In the genomic region with DNA sequence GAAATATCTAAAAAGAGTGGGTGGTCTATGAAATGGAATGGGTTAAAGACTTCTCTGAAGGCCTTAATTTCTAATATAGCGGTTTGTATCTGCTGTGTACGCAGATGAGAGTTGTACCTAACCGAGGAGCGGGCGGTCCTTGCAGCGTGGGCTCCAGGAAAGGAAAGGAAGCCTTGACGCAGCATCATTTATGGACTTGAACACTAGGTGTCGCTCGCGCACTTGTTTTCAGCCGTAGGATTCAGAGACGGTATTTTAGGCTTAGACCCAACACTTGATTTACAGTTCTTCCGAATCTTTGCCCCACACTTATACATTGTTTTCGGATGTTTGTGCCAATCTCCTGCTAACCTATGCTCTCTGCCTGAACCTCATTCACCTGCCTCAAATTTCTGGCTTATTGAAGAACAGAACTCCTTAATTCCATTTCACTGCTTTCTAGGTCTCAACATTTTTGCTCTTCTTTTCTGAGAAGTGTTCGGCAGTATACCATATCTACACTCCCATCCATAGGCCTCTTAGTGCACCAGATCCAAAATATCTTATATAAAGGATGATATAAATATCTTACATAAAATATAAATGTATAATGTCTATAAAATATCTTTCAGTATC, we compare ENCODE assay signal across 8 cellular contexts. TPM values are rescaled to one million over a fixed set of nuclear protein-coding genes. Genes with fewer than 3 reads are reported as not detected.
DNase-seq lines count a peak whose midpoint lies in the region; ATAC-seq, FAIRE-seq and TF ChIP-seq lines count a peak whose summit lies in the region.

No MANE protein-coding gene starts in this region.

- no peak overlapping the region for H3K27ac ChIP-seq in HL-60 (replicated peaks)

- peak; percentile 86 for ATAC-seq in GM21360 (IDR thresholded peaks at IDR 0.05; ENCODE audit: unreplicated experiment)

- BruUV-seq in Calu3 (replicated peaks; lab: Mats Ljungman, UMichigan) = no TSS peak

- H3K27me3 Mint-ChIP-seq in Calu3 (ENCODE audit: unreplicated experiment) = no peaks in the 10 kb centered on the region

- intact Hi-C loops in Calu3 (cut with micrococcal nuclease; ENCODE audit: unreplicated experiment) = loop anchor here (1.0 kb wide), 1 partner anchor 121 kb away; no protein-coding TSS in a partner anchor

- peaks cover 6% of the 10 kb centered on the region for H3K4me1 Mint-ChIP-seq in Calu3 (ENCODE audit: low read depth, unreplicated experiment)

- H3K27ac Mint-ChIP-seq in Calu3 (ENCODE audit: unreplicated experiment) = no peak overlapping the region

- no peaks in the 10 kb centered on the region for H3K36me3 Mint-ChIP-seq in Calu3 (ENCODE audit: insufficient read depth, unreplicated experiment)

- peak; percentile 72 for DNase-seq in Calu3
- peak; percentile 22 to 55 for DNase-seq in HL-60 (ENCODE audit: low read depth in 1 of 2, low spot score in 1 of 2)
- peak; percentile 69 for DNase-seq in NOMO-1 treated with DMSO at 0.1 percent for 48 hours (lab: John Stamatoyannopoulos, UW; ENCODE audit: unreplicated experiment)
- peak; percentile 83 for DNase-seq in activated CD8-positive, alpha-beta memory T cell treated with anti-CD3 and anti-CD28 coated beads for 24 hours
- DNase-seq in mucosa of gallbladder (ENCODE audit: low spot score) = peak; percentile 69
- peak; percentile 86 for DNase-seq in stimulated activated CD8-positive, alpha-beta memory T cell treated with anti-CD3 and anti-CD28 coated beads, Interleukin-4, amount 100 ng/mL, for 48 hours

- CTCF ChIA-PET in Calu3 (lab: Charles Lee) = no interaction called here

- peak; percentile 62 for FAIRE-seq in endometrium (lab: Jason Lieb, UNC)

- H3K9me3 Mint-ChIP-seq in Calu3 (ENCODE audit: low read depth, unreplicated experiment) = no peaks in the 10 kb centered on the region

- no peaks in the 10 kb centered on the region for H3K27me3 ChIP-seq in HL-60 (ENCODE audit: insufficient read depth, poor library complexity, severe bottlenecking)

- no peak overlapping the region for H3K4me3 Mint-ChIP-seq in Calu3 (ENCODE audit: low read depth, unreplicated experiment)

- no peak overlapping the region for H3K4me3 ChIP-seq in HL-60 (replicated peaks; ENCODE audit: insufficient read depth, low read length)

- peak; percentile 49 for TF ChIP-seq CTCF in Calu3 (IDR thresholded peaks at IDR 0.05; ENCODE audit: unreplicated experiment)
- TF ChIP-seq CTCF in HL-60 (IDR thresholded peaks at IDR 0.05; ENCODE audit: insufficient read depth, low read length) = peak; percentile 61

RNA-seq across cellular contexts. Expression of a gene that starts 48.9 kb away (rescaled TPM):
- total RNA-seq in Calu3 (2022) = 7.6 and 13.8 TPM in 2 replicates
- 2.4 TPM for total RNA-seq in mucosa of gallbladder
